In genomic region chr5:100535060-100536005, GRCh38 we compare ENCODE assay signal across 8 cellular contexts. TPM values are rescaled to one million over a fixed set of nuclear protein-coding genes. Genes with fewer than 3 reads are reported as not detected.
DNase-seq lines count a peak whose midpoint lies in the region; ATAC-seq, FAIRE-seq and TF ChIP-seq lines count a peak whose summit lies in the region.

Gene FAM174A (plus strand): TSS chr5:100535374. CDS start chr5:100535531, 157 bp downstream.

- peaks cover 13 to 17% (median 14%) of the 10 kb centered on the region in 3 donors for H3K9me3 Mint-ChIP-seq in T-cell
- H3K9me3 Mint-ChIP-seq in progenitor cell of endocrine pancreas (ENCODE audit: low read depth), result peaks cover 22% of the 10 kb centered on the region

- peaks cover 17% of the 10 kb centered on the region for H3K36me3 Mint-ChIP-seq in T-cell
- peaks cover 16% of the 10 kb centered on the region for H3K36me3 Mint-ChIP-seq in progenitor cell of endocrine pancreas (ENCODE audit: insufficient read depth)

- FAIRE-seq in GM12891 (lab: Jason Lieb, UNC), result peak; percentile 99

- intact Hi-C loops in left cardiac atrium (cut with DNase I), result no loop called here

- TF ChIP-seq POLR2A in GM12891 (IDR thresholded peaks at IDR 0.05; ENCODE audit: low read depth, low read length), result peak; percentile 60

- H3K27me3 Mint-ChIP-seq in T-cell (peaks cover 0 to 2% of the 10 kb centered on the region in 2 donors), progenitor cell of endocrine pancreas (no peaks in the 10 kb centered on the region)

- ATAC-seq in HG02840 (IDR thresholded peaks at IDR 0.05; ENCODE audit: low FRiP score, unreplicated experiment) (peak; percentile 98), T-cell (replicated peaks in 1 of 4) (peak; percentile 89 to 93 (median 90)), left cardiac atrium (peak; percentile 99)

- POLR2A ChIA-PET in T-cell (lab: Charles Lee), result interaction anchor here in 1 of 2 donors (1.1 kb wide), 1 partner anchor 367 kb away, joined by 4 read pairs; no protein-coding TSS in a partner anchor

- CTCF ChIA-PET in T-cell (lab: Charles Lee), result interaction anchor here in 1 of 2 donors (0.9 kb wide), 1 partner anchor 368 kb away, joined by 3 read pairs; the partner anchor contains the start of gene ST8SIA4

- peak; percentile 54 for DNase-seq in GM12891 (ENCODE audit: insufficient read length, low spot score)
- DNase-seq in NCI-H1436 treated with DMSO at 0.1 percent for 48 hours (lab: John Stamatoyannopoulos, UW), result peak; percentile 86
- peak; percentile 85 to 95 (median 93) for DNase-seq in T-cell
- DNase-seq in amniotic stem cell (lab: John Stamatoyannopoulos, UW), result peak; percentile 92
- peak; percentile 97 for DNase-seq in left cardiac atrium
- peak; percentile 88 for DNase-seq in progenitor cell of endocrine pancreas (ENCODE audit: low spot score, unreplicated experiment)
- DNase-seq in ureter (ENCODE audit: low spot score), result peak; percentile 97

- peaks cover 30 to 43% (median 37%) of the 10 kb centered on the region in 3 donors for H3K4me1 Mint-ChIP-seq in T-cell
- peaks cover 12% of the 10 kb centered on the region for H3K4me1 Mint-ChIP-seq in progenitor cell of endocrine pancreas (ENCODE audit: low read depth)

- H3K27ac Mint-ChIP-seq in T-cell (peak within 1 kb of the TSS; percentile 92 to 94), progenitor cell of endocrine pancreas (peak within 1 kb of the TSS; percentile 95)

- TF ChIP-seq CTCF in progenitor cell of endocrine pancreas (IDR thresholded peaks at IDR 0.05; ENCODE audit: unreplicated experiment), result no peak

- H3K4me3 Mint-ChIP-seq in T-cell, result peak within 1 kb of the TSS; percentile 94 to 98 (median 97)
- H3K4me3 Mint-ChIP-seq in progenitor cell of endocrine pancreas (ENCODE audit: low read depth), result peak within 1 kb of the TSS; percentile 97

TF ChIP-seq in GM12891, 5 proteins besides CTCF, POLR2A, EP300 and RAD21:
- TF ChIP-seq POLR2AphosphoS5 (IDR thresholded peaks at IDR 0.05; ENCODE audit: low read depth, low read length), result peak; percentile 73
- TF ChIP-seq PAX5 (IDR thresholded peaks at IDR 0.05; ENCODE audit: insufficient read depth, low read length, severe bottlenecking), result no peak
- no peak; the same call in 1 of the 2 replicates for TF ChIP-seq TAF1 (IDR thresholded peaks at IDR 0.05; ENCODE audit: low read depth, low read length)
- TF ChIP-seq SPI1 (IDR thresholded peaks at IDR 0.05; ENCODE audit: low read depth, low read length), result no peak
- TF ChIP-seq POU2F2 (IDR thresholded peaks at IDR 0.05; ENCODE audit: low read depth, low read length), result no peak
TF ChIP-seq in GM12891: peak in this region for 1.

RNA-seq across cellular contexts. Expression of gene FAM174A, which starts in this region (rescaled TPM):
- 5.7 TPM for polyA plus RNA-seq in GM12891 (2012; ENCODE audit: low read depth, missing spikeins)
- 1 to 10 TPM; 6.0 to 9.5 (median 7.0) TPM for total RNA-seq in T-cell
- total RNA-seq in left cardiac atrium, result 10 to 100 TPM; 12.6 to 20.8 TPM
- 8.3 and 8.5 TPM in 2 replicates for total RNA-seq in progenitor cell of endocrine pancreas
- total RNA-seq in ureter, result 13.3 TPM

Comparison
In these comparisons a context has a peak if more than half of its experiments do, and no peak if none do; other contexts are left out.
1. Peak in every context shown above with its lines: DNase-seq and ATAC-seq.